Comparison of ENCODE assay signal across 9 cellular contexts in genomic region chr6:125748534-125749111, GRCh38. TPM values are rescaled to one million over a fixed set of nuclear protein-coding genes. Genes with fewer than 3 reads are reported as not detected.
DNase-seq lines count a peak whose midpoint lies in the region; ATAC-seq, FAIRE-seq and TF ChIP-seq lines count a peak whose summit lies in the region.
"Had no signal": no experiment of that assay in that cellular context is flagged by ENCODE, and none has a peak within 500 bp of the region (broad histone marks: within the 10 kb centered on the region; RNA-seq: fewer than 3 reads in every experiment).

No MANE protein-coding gene starts in this region.

- DNase-seq in NCI-H524 (lab: John Stamatoyannopoulos, UW), result peak; percentile 58 to 80
- DNase-seq in NCI-H524 treated with DMSO at 0.1 percent for 48 hours (lab: John Stamatoyannopoulos, UW), result no peak
- peak; percentile 89 for DNase-seq in NCI-H69 (lab: John Stamatoyannopoulos, UW)
- DNase-seq in GM12878 (ENCODE audit: low read depth, low spot score), result no peak
- peak in 2 of 3 donors; percentile 18 to 50 for DNase-seq in right lobe of liver
- no peak for DNase-seq in thyroid gland
- no peak for DNase-seq in kidney glomerular epithelial cell (lab: John Stamatoyannopoulos, UW)
- no peak for DNase-seq in GF-D8 (lab: John Stamatoyannopoulos, UW)

- ATAC-seq in GM12878 (no peak), right lobe of liver (peak in 1 of 4 donors; percentile 0)

- WGBS in GM12878 (ENCODE audit: insufficient coverage, insufficient replicate concordance, low lambda C conversion rate, missing lambda C conversion rate), result 4% methylated on average over 25 of the region's 25 CpGs
- 2% methylated on average over 23 of the region's 25 CpGs for WGBS in right lobe of liver (ENCODE audit: insufficient coverage, low coverage, low lambda C conversion rate, missing lambda C conversion rate)
- WGBS in thyroid gland, 2 donors, result 1% methylated on average over 24 to 25 of the region's 25 CpGs

- RAD21 ChIA-PET in GM12878 (lab: Charles Lee; ENCODE audit: unreplicated experiment), result interaction anchor here (1.4 kb wide), 1 partner anchor 9 kb away, joined by 3 read pairs; no protein-coding TSS in a partner anchor

- H3K4me3 ChIP-seq in GM12878 (peak overlapping the region; percentile 71), right lobe of liver (peak overlapping the region; percentile 68 to 78 (median 75)), thyroid gland (replicated peaks in 1 of 3) (peak overlapping the region; percentile 68 to 78 (median 68))

- no peaks in the 10 kb centered on the region for H4K20me1 ChIP-seq in GM12878 (ENCODE audit: control insufficient read depth, insufficient read depth)

- H3K9me3 ChIP-seq in GM12878 (replicated peaks; ENCODE audit: control insufficient read depth, insufficient read depth, low read length) (no peaks in the 10 kb centered on the region), right lobe of liver (no peaks in the 10 kb centered on the region), thyroid gland (no peaks in the 10 kb centered on the region)

- no peaks in the 10 kb centered on the region for H3K79me2 ChIP-seq in GM12878 (ENCODE audit: control insufficient read depth, insufficient read depth, low read length)

- H3K4me1 ChIP-seq in GM12878 (ENCODE audit: control insufficient read depth, insufficient read depth, low read length) (peaks cover 9% of the 10 kb centered on the region), right lobe of liver (peaks cover 0 to 34% (median 0%) of the 10 kb centered on the region in 4 donors), thyroid gland (no peaks in the 10 kb centered on the region)

- H3K9ac ChIP-seq in GM12878 (ENCODE audit: control insufficient read depth, insufficient read depth, low read length), result peak overlapping the region; percentile 49; the same call in 1 of the 2 replicates

- TF ChIP-seq CTCF in GM12878 (IDR thresholded peaks at IDR 0.05 in 2 of 3, conservative IDR thresholded peaks at IDR 0.05 in 1 of 3; ENCODE audit: control insufficient read depth in 2 of 3, extremely low read depth in 1 of 3, insufficient read depth in 1 of 3, low read depth in 3 of 3, low read length in 3 of 3) (no peak), right lobe of liver (IDR thresholded peaks at IDR 0.05) (no peak), thyroid gland (IDR thresholded peaks at IDR 0.05) (no peak)

- peak overlapping the region; percentile 97 for H3K4me2 ChIP-seq in GM12878 (ENCODE audit: control insufficient read depth, insufficient read depth)

- SMC1A ChIA-PET in GM12878 (lab: Charles Lee; ENCODE audit: uncharacterized antibody, unreplicated experiment), result no interaction called here

- TF ChIP-seq POLR2A in GM12878 (IDR thresholded peaks at IDR 0.05; ENCODE audit: low read depth, low read length) (no peak), right lobe of liver (IDR thresholded peaks at IDR 0.05) (no peak), thyroid gland (IDR thresholded peaks at IDR 0.05) (no peak)

- no TSS peak for BruUV-seq in GM12878 (replicated peaks; lab: Mats Ljungman, UMichigan)

- in situ Hi-C loops in GM12878 (cut with MboI), result no loop called here

- CTCF ChIA-PET in GM12878 (lab: Yijun Ruan, JAX), result interaction anchor here (1.2 kb wide), 1 partner anchor 9 kb away, joined by 3 read pairs; no protein-coding TSS in a partner anchor

- peaks cover 5 to 6% of the 10 kb centered on the region in 2 experiments; a peak in 3 of 4 replicates for H3K27me3 ChIP-seq in GM12878 (replicated peaks in 1 of 2; ENCODE audit: control insufficient read depth in 2 of 2, insufficient read depth in 2 of 2, low read length in 1 of 2)
- no peaks in the 10 kb centered on the region for H3K27me3 ChIP-seq in right lobe of liver
- H3K27me3 ChIP-seq in thyroid gland, result no peaks in the 10 kb centered on the region

- H3K36me3 ChIP-seq in GM12878 (ENCODE audit: control insufficient read depth in 2 of 2, insufficient read depth in 2 of 2, low read length in 1 of 2), result no peaks in the 10 kb centered on the region
- no peaks in the 10 kb centered on the region for H3K36me3 ChIP-seq in right lobe of liver
- no peaks in the 10 kb centered on the region for H3K36me3 ChIP-seq in thyroid gland

- POLR2A ChIA-PET in GM12878 (lab: Charles Lee), result interaction anchor here (1.1 kb wide), 1 partner anchor 33 kb away, joined by 4 read pairs; no protein-coding TSS in a partner anchor

- H3K27ac ChIP-seq in GM12878 (ENCODE audit: control insufficient read depth, insufficient read depth), result no peak overlapping the region
- H3K27ac ChIP-seq in right lobe of liver, result peak overlapping the region; percentile 85 to 97 (median 94)
- peak overlapping the region; percentile 86 to 91 (median 91) for H3K27ac ChIP-seq in thyroid gland

- no peak for TF ChIP-seq EP300 in GM12878 (IDR thresholded peaks at IDR 0.05; ENCODE audit: borderline replicate concordance in 1 of 2, control insufficient read depth in 1 of 2, low read depth in 2 of 2, low read length in 2 of 2)

- FAIRE-seq in GM12878 (lab: Jason Lieb, UNC), result peak; percentile 71
- FAIRE-seq: G401.6 had no signal

- TF ChIP-seq RAD21 in GM12878 (IDR thresholded peaks at IDR 0.05; ENCODE audit: insufficient read depth, low read depth, low read length), result no peak

- peak overlapping the region; percentile 88 for H2AFZ ChIP-seq in GM12878 (ENCODE audit: control insufficient read depth, low read depth, low read length)

- intact Hi-C loops in GM12878 (cut with micrococcal nuclease; ENCODE audit: unreplicated experiment), result loop anchor here (2.0 kb wide), 1 partner anchor 32 kb away; no protein-coding TSS in a partner anchor
- intact Hi-C loops in right lobe of liver (cut with DNase I), result no loop called here
- intact Hi-C loops in thyroid gland (cut with DNase I), result loop anchor here (5.0 kb wide), 1 partner anchor 786 kb away; the partner anchor contains the start of gene RNF217

TF ChIP-seq in GM12878, 131 proteins besides CTCF, POLR2A, EP300 and RAD21:
- TF ChIP-seq RB1 (IDR thresholded peaks at IDR 0.05; ENCODE audit: borderline replicate concordance), result no peak
- TF ChIP-seq EZH2 (IDR thresholded peaks at IDR 0.05; ENCODE audit: borderline replicate concordance, control insufficient read depth, low read depth, low read length), result 0 out of 2 replicates have a peak, but pooled peaks have one; percentile 89

RNA-seq across cellular contexts. Expression of gene HEY2, which starts 0.8 kb away (rescaled TPM):
- total RNA-seq in GM12878 (2013; cell fraction: nucleolus; rRNA removed), result 0.17 TPM in 1 of 2 replicates, not detected in the other
- total RNA-seq in GM12878 (2014; rRNA removed) (0.11 TPM in 1 of 2 replicates, not detected in the other), GM12878 (2014; rRNA removed; fragmentation: Illumina TruSeq; extraction: Trizol) (0.09 TPM in 1 of 2 replicates, not detected in the other), GM12878 (2021) (0.08 and 0.11 TPM in 2 replicates), right lobe of liver (1 to 10 TPM in 3 of 6 experiments, under 1 TPM in 3; 0.74 to 2.6 (median 1.6) TPM), thyroid gland (1 to 10 TPM; 3.5 to 5.5 (median 5.1) TPM)
- polyA plus RNA-seq in GM12878 (2011; ENCODE audit: low read depth), result 0.22 TPM
- polyA plus RNA-seq in GM12878 (2011; rRNA removed) (not detected in 2 replicates), GM12878 (2014; fragmentation: Illumina TruSeq; extraction: Trizol) (0.01 TPM in 1 of 2 replicates, not detected in the other), GM12878 (2014; fragmentation: Nextera tagmentation; extraction: Ambion mirVana) (not detected), GM12878 (2014; rRNA removed) (0.08 and 0.09 TPM in 2 replicates), GM12878 (2016; fragmentation: Nextera tagmentation; extraction: Ambion mirVana) (under 1 TPM; 0.14 to 0.32 TPM)
- not detected in 2 replicates for polyA plus RNA-seq in GM12878 (2011; cell fraction: cytosol; rRNA removed)
- 0.04 TPM in 1 of 2 replicates, not detected in the other for polyA plus RNA-seq in GM12878 (2011; cell fraction: nucleus; rRNA removed)
- polyA plus RNA-seq in GM12878 (2012), result 0.24 TPM in 2 replicates
- polyA minus RNA-seq in GM12878 (2011; rRNA and poly(A)+ RNA removed), result not detected in 2 replicates
- not detected in 2 replicates for polyA minus RNA-seq in GM12878 (2011; cell fraction: cytosol; rRNA and poly(A)+ RNA removed)
- not detected in 2 replicates for polyA minus RNA-seq in GM12878 (2011; cell fraction: nucleus; rRNA and poly(A)+ RNA removed)

RNA-seq across cellular contexts. Expression of gene NCOA7, which starts 42.1 kb away (rescaled TPM):
- 24.6 and 31.1 TPM in 2 replicates for total RNA-seq in GM12878 (2013; cell fraction: nucleolus; rRNA removed)
- total RNA-seq in GM12878 (2014; rRNA removed) (24.5 and 29.8 TPM in 2 replicates), GM12878 (2014; rRNA removed; fragmentation: Illumina TruSeq; extraction: Trizol) (43.8 and 44.9 TPM in 2 replicates), GM12878 (2021) (46.1 and 50.3 TPM in 2 replicates), right lobe of liver (10 to 100 TPM; 11.4 to 71.8 (median 23.0) TPM), thyroid gland (10 to 100 TPM in 3 of 4 donors, 1 to 10 TPM in 1; 9.0 to 36.2 (median 21.8) TPM)
- 17.0 TPM for polyA plus RNA-seq in GM12878 (2011; ENCODE audit: low read depth)
- polyA plus RNA-seq in GM12878 (2011; rRNA removed) (50.0 and 55.5 TPM in 2 replicates), GM12878 (2014; fragmentation: Illumina TruSeq; extraction: Trizol) (49.7 and 55.3 TPM in 2 replicates), GM12878 (2014; fragmentation: Nextera tagmentation; extraction: Ambion mirVana) (10 to 100 TPM; 18.9 to 28.8 TPM), GM12878 (2014; rRNA removed) (20.1 and 21.4 TPM in 2 replicates), GM12878 (2016; fragmentation: Nextera tagmentation; extraction: Ambion mirVana) (10 to 100 TPM; 32.9 to 35.4 TPM)
- polyA plus RNA-seq in GM12878 (2011; cell fraction: cytosol; rRNA removed), result 24.8 and 27.7 TPM in 2 replicates
- 21.3 and 27.9 TPM in 2 replicates for polyA plus RNA-seq in GM12878 (2011; cell fraction: nucleus; rRNA removed)
- polyA plus RNA-seq in GM12878 (2012), result 19.6 and 24.0 TPM in 2 replicates
- 80.7 and 105 TPM in 2 replicates for polyA minus RNA-seq in GM12878 (2011; rRNA and poly(A)+ RNA removed)
- 25.5 and 28.4 TPM in 2 replicates for polyA minus RNA-seq in GM12878 (2011; cell fraction: cytosol; rRNA and poly(A)+ RNA removed)
- 19.9 and 34.3 TPM in 2 replicates for polyA minus RNA-seq in GM12878 (2011; cell fraction: nucleus; rRNA and poly(A)+ RNA removed)

Comparison
In these comparisons a context has a peak if more than half of its experiments do, and no peak if none do; other contexts are left out.
1. DNase-seq: peak in NCI-H524 (2 of 2), NCI-H69 (single experiment) and right lobe of liver (2 of 3); none in NCI-H524 treated with DMSO at 0.1 percent for 48 hours (single experiment), GM12878 (single experiment), thyroid gland (0 of 2), kidney glomerular epithelial cell (single experiment) and GF-D8 (single experiment).
2. intact Hi-C loops: an anchor here in GM12878 (2.0 kb wide) and thyroid gland (5.0 kb wide); none called in right lobe of liver.
3. Peak in every context shown above with its lines, with median percentiles within 50 percentile points of each other: H3K4me3 ChIP-seq.